Comparison of ENCODE assay signal across 14 cellular contexts in genomic region chr22:37850801-37851200, GRCh38. TPM values are rescaled to one million over a fixed set of nuclear protein-coding genes. Genes with fewer than 3 reads are reported as not detected.
DNase-seq lines count a peak whose midpoint lies in the region; TF ChIP-seq lines count a peak whose summit lies in the region.
"Had no signal": no experiment of that assay in that cellular context is flagged by ENCODE, and none has a peak within 500 bp of the region (broad histone marks: within the 10 kb centered on the region; RNA-seq: fewer than 3 reads in every experiment).

No MANE protein-coding gene starts in this region.

- no peaks in the 10 kb centered on the region for H4K20me1 ChIP-seq in OCI-LY1 (ENCODE audit: insufficient read depth, low read length)
- no peaks in the 10 kb centered on the region for H4K20me1 ChIP-seq in mammary epithelial cell (ENCODE audit: insufficient read depth, low read length)
- H4K20me1 ChIP-seq in osteoblast (ENCODE audit: insufficient read depth, low read length): peaks cover 15% of the 10 kb centered on the region

- intact Hi-C loops in mammary epithelial cell (cut with micrococcal nuclease): no loop called here

- no peak overlapping the region for H3K27ac Mint-ChIP-seq in activated CD4-positive, alpha-beta T cell treated with anti-CD3 and anti-CD28 coated beads, Interleukin-2, amount 10 ng/mL, durations not matched to agents 7 days and 5 days
- H3K27ac Mint-ChIP-seq in progenitor cell of endocrine pancreas: peak overlapping the region; percentile 90

- CTCF ChIA-PET in activated CD4-positive, alpha-beta T cell treated with anti-CD3 and anti-CD28 coated beads, Interleukin-2, amount 10 ng/mL, durations not matched to agents 7 days and 5 days (lab: Charles Lee): interaction anchor here (1.2 kb wide), 1 partner anchor 13 kb away, joined by 4 read pairs; no protein-coding TSS in a partner anchor
- CTCF ChIA-PET in mammary epithelial cell (lab: Charles Lee; ENCODE audit: low non-redundant PET) (no interaction called here), HEK293T (lab: Yijun Ruan, JAX) (interaction anchor here (1.2 kb wide), 1 partner anchor 13 kb away, joined by 3 read pairs; no protein-coding TSS in a partner anchor)

- peak overlapping the region; percentile 95 for H3K4me3 ChIP-seq in OCI-LY1 (ENCODE audit: low read depth, low read length, poor library complexity, severe bottlenecking)
- H3K4me3 ChIP-seq in mammary epithelial cell (replicated peaks in 1 of 3; ENCODE audit: insufficient read depth in 1 of 3, low read depth in 2 of 3, low read length in 3 of 3): no peak overlapping the region
- H3K4me3 ChIP-seq in osteoblast (ENCODE audit: insufficient read depth, low read length): no peak overlapping the region

- dilution Hi-C loops in mammary epithelial cell (cut with HindIII; ENCODE audit: low sequenced_read_pairs): no loop called here

- H3K36me3 Mint-ChIP-seq in activated CD4-positive, alpha-beta T cell treated with anti-CD3 and anti-CD28 coated beads, Interleukin-2, amount 10 ng/mL, durations not matched to agents 7 days and 5 days (ENCODE audit: low read depth): peaks cover 47% of the 10 kb centered on the region
- H3K36me3 Mint-ChIP-seq in progenitor cell of endocrine pancreas (ENCODE audit: insufficient read depth): peaks cover 29% of the 10 kb centered on the region

- 55% methylated on average over 4 of the region's 4 CpGs for WGBS in mammary epithelial cell (ENCODE audit: low coverage, missing lambda C conversion rate)

- POLR2A ChIA-PET in activated CD4-positive, alpha-beta T cell treated with anti-CD3 and anti-CD28 coated beads, Interleukin-2, amount 10 ng/mL, durations not matched to agents 7 days and 5 days (lab: Charles Lee): no interaction called here
- POLR2A ChIA-PET in HEK293T (lab: Yijun Ruan, JAX): no interaction called here

- H3K27me3 Mint-ChIP-seq in activated CD4-positive, alpha-beta T cell treated with anti-CD3 and anti-CD28 coated beads, Interleukin-2, amount 10 ng/mL, durations not matched to agents 7 days and 5 days: no peaks in the 10 kb centered on the region
- H3K27me3 Mint-ChIP-seq in progenitor cell of endocrine pancreas: no peaks in the 10 kb centered on the region

- H3F3A ChIP-seq in OCI-LY1 (ENCODE audit: insufficient read depth, low read length): no peaks in the 10 kb centered on the region

- in situ Hi-C loops in mammary epithelial cell (cut with MboI; ENCODE audit: low sequenced_read_pairs in 2 of 2): no loop called here

- H3K4me1 ChIP-seq in OCI-LY1 (ENCODE audit: insufficient read depth, low read length, severe bottlenecking) (peaks cover 24% of the 10 kb centered on the region), mammary epithelial cell (ENCODE audit: insufficient read depth, low read length) (peaks cover 10% of the 10 kb centered on the region), osteoblast (ENCODE audit: insufficient read depth, low read length) (peaks cover 9% of the 10 kb centered on the region)

- TF ChIP-seq CTCF in OCI-LY1 (IDR thresholded peaks at IDR 0.05; ENCODE audit: low read length) (no peak), mammary epithelial cell (conservative IDR thresholded peaks at IDR 0.05 in 1 of 2, IDR thresholded peaks at IDR 0.05 in 1 of 2; ENCODE audit: extremely low read depth in 1 of 2, insufficient read depth in 1 of 2, low read depth in 1 of 2, low read length in 2 of 2) (no peak), progenitor cell of endocrine pancreas (IDR thresholded peaks at IDR 0.05; ENCODE audit: unreplicated experiment) (no peak), osteoblast (IDR thresholded peaks at IDR 0.05; ENCODE audit: extremely low read depth, low read depth, low read length) (no peak)

- DNase-seq in activated CD4-positive, alpha-beta T cell treated with anti-CD3 and anti-CD28 coated beads, Interleukin-2, amount 10 ng/mL, durations not matched to agents 7 days and 5 days: no peak
- no peak for DNase-seq in activated CD4-positive, alpha-beta T cell treated with anti-CD3 and anti-CD28 coated beads for 1 hour
- DNase-seq in mammary epithelial cell: no peak
- no peak for DNase-seq in progenitor cell of endocrine pancreas (ENCODE audit: low spot score, unreplicated experiment)
- DNase-seq in osteoblast (ENCODE audit: insufficient read length, low spot score, missing footprints): no peak
- no peak for DNase-seq in SIG-M5 treated with dmso at 0.1 percent for 504 hours (lab: John Stamatoyannopoulos, UW; ENCODE audit: unreplicated experiment)
- no peak for DNase-seq in HEK293T (ENCODE audit: extremely low spot score)
- DNase-seq: cerebellar nuclear complex; NCI-H748 treated with DMSO at 0.1 percent for 48 hours; nucleus accumbens; stimulated activated naive CD4-positive, alpha-beta T cell treated with Interleukin-2 at 50 U/mL for 16 hours had no signal

- H2AFZ ChIP-seq in OCI-LY1 (ENCODE audit: low read length) (no peak overlapping the region), mammary epithelial cell (ENCODE audit: low read depth, low read length) (no peak overlapping the region), osteoblast (ENCODE audit: low read length) (no peak overlapping the region)

- peaks cover 56% of the 10 kb centered on the region for H3K4me1 Mint-ChIP-seq in activated CD4-positive, alpha-beta T cell treated with anti-CD3 and anti-CD28 coated beads, Interleukin-2, amount 10 ng/mL, durations not matched to agents 7 days and 5 days
- H3K4me1 Mint-ChIP-seq in progenitor cell of endocrine pancreas (ENCODE audit: low read depth): peaks cover 16% of the 10 kb centered on the region

- H3K27me3 ChIP-seq in OCI-LY1 (ENCODE audit: insufficient read depth, low read length): no peaks in the 10 kb centered on the region
- H3K27me3 ChIP-seq in mammary epithelial cell (ENCODE audit: insufficient read depth, low read length): no peaks in the 10 kb centered on the region
- H3K27me3 ChIP-seq in osteoblast (ENCODE audit: insufficient read depth, low read length): no peaks in the 10 kb centered on the region

- BruUV-seq in mammary epithelial cell (replicated peaks; lab: Mats Ljungman, UMichigan): no TSS peak

- H3K9ac ChIP-seq in OCI-LY1 (ENCODE audit: low read length) (peak overlapping the region; percentile 95; the same call in 1 of the 2 replicates), mammary epithelial cell (ENCODE audit: insufficient read depth, low read length) (no peak overlapping the region)

- H3K36me3 ChIP-seq in OCI-LY1 (ENCODE audit: insufficient read depth, low read length) (peaks cover 53% of the 10 kb centered on the region), mammary epithelial cell (ENCODE audit: insufficient read depth, low read length) (peaks cover 24% of the 10 kb centered on the region), osteoblast (ENCODE audit: insufficient read depth, low read length) (peaks cover 51% of the 10 kb centered on the region)

- H3K9me2 ChIP-seq in OCI-LY1 (ENCODE audit: low read depth, low read length): no peaks in the 10 kb centered on the region

- H3K27ac ChIP-seq in OCI-LY1 (ENCODE audit: low read depth, low read length, poor library complexity, severe bottlenecking) (no peak overlapping the region), mammary epithelial cell (ENCODE audit: insufficient read depth, low read depth, low read length) (no peak overlapping the region), osteoblast (ENCODE audit: low read depth, low read length) (no peak overlapping the region)

- no peaks in the 10 kb centered on the region for H3K9me3 Mint-ChIP-seq in activated CD4-positive, alpha-beta T cell treated with anti-CD3 and anti-CD28 coated beads, Interleukin-2, amount 10 ng/mL, durations not matched to agents 7 days and 5 days
- H3K9me3 Mint-ChIP-seq in progenitor cell of endocrine pancreas (ENCODE audit: low read depth): no peaks in the 10 kb centered on the region

- H3K4me2 ChIP-seq in OCI-LY1 (ENCODE audit: low read length) (peak overlapping the region; percentile 100), mammary epithelial cell (ENCODE audit: insufficient read depth, low read depth, low read length) (peak overlapping the region; percentile 39), osteoblast (ENCODE audit: insufficient read depth, low read length) (no peak overlapping the region)

- peak overlapping the region; percentile 87 for H3K4me3 Mint-ChIP-seq in activated CD4-positive, alpha-beta T cell treated with anti-CD3 and anti-CD28 coated beads, Interleukin-2, amount 10 ng/mL, durations not matched to agents 7 days and 5 days
- H3K4me3 Mint-ChIP-seq in progenitor cell of endocrine pancreas (ENCODE audit: low read depth): peak overlapping the region; percentile 87

- H3K9me3 ChIP-seq in OCI-LY1 (ENCODE audit: low read length) (no peaks in the 10 kb centered on the region), mammary epithelial cell (replicated peaks; ENCODE audit: insufficient read depth, low read length) (no peaks in the 10 kb centered on the region), osteoblast (ENCODE audit: low read depth, low read length) (no peaks in the 10 kb centered on the region)

- H3K79me2 ChIP-seq in OCI-LY1 (ENCODE audit: insufficient read depth, low read length) (peaks cover 21% of the 10 kb centered on the region), mammary epithelial cell (ENCODE audit: insufficient read depth, low read length) (peaks cover 79% of the 10 kb centered on the region), osteoblast (ENCODE audit: insufficient read depth, low read length) (peaks cover 63% of the 10 kb centered on the region)

RNA-seq across cellular contexts. Expression of gene EIF3L, which starts 1.6 kb away (rescaled TPM):
- 100 to 1,000 TPM; 444 to 449 TPM for total RNA-seq in activated CD4-positive, alpha-beta T cell treated with anti-CD3 and anti-CD28 coated beads, Interleukin-2, amount 10 ng/mL, durations not matched to agents 7 days and 5 days
- total RNA-seq in mammary epithelial cell (100 to 1,000 TPM; 350 to 368 TPM), progenitor cell of endocrine pancreas (725 and 736 TPM in 2 replicates), osteoblast (280 and 330 TPM in 2 replicates)
- polyA plus RNA-seq in mammary epithelial cell: 693 TPM
- 476 TPM for polyA minus RNA-seq in mammary epithelial cell

RNA-seq across cellular contexts. Expression of gene ANKRD54, which starts 6.7 kb away (rescaled TPM):
- total RNA-seq in activated CD4-positive, alpha-beta T cell treated with anti-CD3 and anti-CD28 coated beads, Interleukin-2, amount 10 ng/mL, durations not matched to agents 7 days and 5 days: 10 to 100 TPM; 26.7 to 27.4 TPM
- total RNA-seq in mammary epithelial cell (10 to 100 TPM; 20.3 to 20.5 TPM), progenitor cell of endocrine pancreas (23.7 and 24.2 TPM in 2 replicates), osteoblast (20.6 and 23.9 TPM in 2 replicates)
- polyA plus RNA-seq in mammary epithelial cell: 22.3 TPM
- polyA minus RNA-seq in mammary epithelial cell: 21.3 TPM

RNA-seq across cellular contexts. Expression of gene GALR3, which starts 27.6 kb away (rescaled TPM):
- not detected for total RNA-seq in activated CD4-positive, alpha-beta T cell treated with anti-CD3 and anti-CD28 coated beads, Interleukin-2, amount 10 ng/mL, durations not matched to agents 7 days and 5 days
- total RNA-seq in mammary epithelial cell: not detected
- not detected for polyA plus RNA-seq in mammary epithelial cell
- polyA minus RNA-seq in mammary epithelial cell: not detected
- 0.41 and 0.87 TPM in 2 replicates for total RNA-seq in progenitor cell of endocrine pancreas
- total RNA-seq in osteoblast: not detected in 2 replicates
- total RNA-seq: Daoy, kidney epithelial cell had no signal

RNA-seq across cellular contexts. Expression of gene GCAT, which starts 43.1 kb away (rescaled TPM):
- 10 to 100 TPM; 10.4 to 12.0 TPM for total RNA-seq in activated CD4-positive, alpha-beta T cell treated with anti-CD3 and anti-CD28 coated beads, Interleukin-2, amount 10 ng/mL, durations not matched to agents 7 days and 5 days
- total RNA-seq in mammary epithelial cell (10 to 100 TPM; 17.3 to 22.4 TPM), progenitor cell of endocrine pancreas (20.2 and 28.1 TPM in 2 replicates), osteoblast (25.9 and 26.8 TPM in 2 replicates)
- polyA plus RNA-seq in mammary epithelial cell: 13.6 TPM
- polyA minus RNA-seq in mammary epithelial cell: 6.3 TPM

RNA-seq across cellular contexts. Expression of gene MICALL1, which starts 55.3 kb away (rescaled TPM):
- 10 to 100 TPM; 27.6 to 30.7 TPM for total RNA-seq in activated CD4-positive, alpha-beta T cell treated with anti-CD3 and anti-CD28 coated beads, Interleukin-2, amount 10 ng/mL, durations not matched to agents 7 days and 5 days
- total RNA-seq in mammary epithelial cell (100 to 1,000 TPM; 247 to 249 TPM), progenitor cell of endocrine pancreas (42.8 and 43.2 TPM in 2 replicates), osteoblast (29.5 and 36.9 TPM in 2 replicates)
- polyA plus RNA-seq in mammary epithelial cell: 129 TPM
- polyA minus RNA-seq in mammary epithelial cell: 299 TPM
